ENCODE assay signal across 15 cellular contexts in the genomic region with DNA sequence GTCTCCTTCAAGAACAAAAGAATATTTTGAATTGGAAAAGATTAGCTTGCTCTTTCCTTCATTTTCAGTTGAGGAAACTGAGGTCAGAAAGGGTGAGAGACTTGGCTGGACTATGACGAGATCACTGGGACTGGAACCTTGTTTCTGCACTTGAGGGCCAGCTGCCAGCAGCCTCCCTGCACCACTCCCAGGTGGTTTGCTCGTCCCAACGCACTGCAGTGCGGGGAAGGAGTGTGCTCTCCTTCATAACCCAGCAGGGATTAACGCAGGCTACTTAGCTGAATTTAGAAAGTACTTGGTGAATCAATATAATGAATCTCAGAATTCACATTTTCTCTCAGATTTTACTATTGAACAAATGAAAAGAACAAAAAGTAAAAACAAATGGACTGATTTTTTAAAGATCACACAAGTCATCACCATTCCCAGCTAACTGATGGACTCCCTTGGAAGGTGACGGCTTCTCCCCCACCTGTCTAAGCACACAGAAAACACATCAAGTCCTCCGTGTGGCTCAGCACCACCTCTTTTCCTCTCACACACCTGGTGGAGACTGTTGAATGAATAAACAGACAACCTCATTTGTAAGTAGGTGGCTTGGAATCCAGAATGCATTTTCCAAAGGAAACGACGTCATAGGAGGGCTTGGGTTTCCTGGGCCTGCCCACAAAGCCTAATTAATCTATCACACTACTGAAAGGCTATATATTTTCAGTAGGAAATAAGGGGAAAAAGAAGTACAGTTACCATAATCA.
A peak's percentile ranks its signal among the peaks of the same experiment; 100 is the strongest.
DNase-seq lines count a peak whose midpoint lies in the region; ATAC-seq, FAIRE-seq and TF ChIP-seq lines count a peak whose summit lies in the region.
"Had no signal": no experiment of that assay in that cellular context is flagged by ENCODE, and none has a peak within 500 bp of the region (broad histone marks: within the 10 kb centered on the region; RNA-seq: fewer than 3 reads in every experiment).

No MANE protein-coding gene starts in this region.

- H3K4me3 ChIP-seq in A549 (no peak overlapping the region), HepG2 (replicated peaks in 1 of 3; ENCODE audit: insufficient read depth in 1 of 3, low read depth in 2 of 3, low read length in 3 of 3) (no peak overlapping the region), MG63 (no peak overlapping the region)
- H3K4me3 ChIP-seq: colonic mucosa, K562, ovary, suprapubic skin had no signal

- CTCF ChIA-PET in A549 (lab: Yijun Ruan, JAX) = interaction anchor here (0.6 to 0.7 kb wide), 2 partner anchors 89 to 229 kb away, joined by 3 to 5 read pairs; no protein-coding TSS in a partner anchor
- CTCF ChIA-PET in HepG2 (lab: Yijun Ruan, JAX; ENCODE audit: low intra/inter-chr PET ratio, low total read pairs) = no interaction called here

- no peak for DNase-seq in A549 (ENCODE audit: low read depth in 1 of 2, low spot score in 1 of 2)
- peak; percentile 75 for DNase-seq in NCI-H1436 treated with DMSO at 0.1 percent for 48 hours (lab: John Stamatoyannopoulos, UW)
- DNase-seq in NCI-H774 (lab: John Stamatoyannopoulos, UW) = peak; percentile 92
- DNase-seq in stimulated activated CD4-positive, alpha-beta T cell treated with anti-CD3 and anti-CD28 coated beads, Interleukin-4, amount 100 ng/mL, for 4 hours = no peak
- no peak for DNase-seq in SW480 (ENCODE audit: low spot score)
- DNase-seq in HepG2 (ENCODE audit: low spot score) = no peak
- no peak for DNase-seq in MG63
- DNase-seq: activated CD4-positive, alpha-beta T cell treated with anti-CD3 and anti-CD28 coated beads, Interleukin-2, amount 50 U/mL, for 48 hours; Caco-2; colonic mucosa; NCI-H446; ovary had no signal

- TF ChIP-seq POLR2A in A549 (IDR thresholded peaks at IDR 0.05; ENCODE audit: low read length) (no peak), HepG2 (IDR thresholded peaks at IDR 0.05; ENCODE audit: insufficient read depth in 1 of 2, low read depth in 2 of 2, low read length in 2 of 2) (no peak)

- H3K9ac ChIP-seq in HepG2 (ENCODE audit: insufficient read depth, low read depth, low read length) = no peak overlapping the region

- no peaks in the 10 kb centered on the region for H3K27me3 ChIP-seq in HepG2 (ENCODE audit: control insufficient read depth in 1 of 2, insufficient read depth in 2 of 2, low read length in 2 of 2)
- no peaks in the 10 kb centered on the region for H3K27me3 ChIP-seq in MG63
- H3K27me3 ChIP-seq: colonic mucosa, ovary, suprapubic skin had no signal

- no peak for ATAC-seq in A549
- ATAC-seq in HepG2 = no peak
- ATAC-seq: K562 had no signal

- TF ChIP-seq EP300 in A549 (IDR thresholded peaks at IDR 0.05) = no peak
- no peak for TF ChIP-seq EP300 in HepG2 (IDR thresholded peaks at IDR 0.05; ENCODE audit: low read depth in 2 of 2, low read length in 2 of 2)
- TF ChIP-seq EP300 in HepG2 (CRISPR knock-in tag; IDR thresholded peaks at IDR 0.05; ENCODE audit: borderline replicate concordance) = no peak

- FAIRE-seq in A549 (lab: Jason Lieb, UNC) (no peak), islet of Langerhans (lab: Jason Lieb, UNC) (peak; percentile 36), HepG2 (lab: Jason Lieb, UNC) (no peak)
- FAIRE-seq: K562 had no signal

- H4K20me1 ChIP-seq in HepG2 (ENCODE audit: insufficient read depth, low read length) = no peaks in the 10 kb centered on the region

- TF ChIP-seq CTCF in A549 (IDR thresholded peaks at IDR 0.05) (no peak), HepG2 (CRISPR knock-in tag; IDR thresholded peaks at IDR 0.05) (no peak)

- BruUV-seq in HepG2 (replicated peaks; lab: Mats Ljungman, UMichigan) = no TSS peak

- in situ Hi-C loops in HepG2 (cut with HindIII; ENCODE audit: extremely low pct_ligation_motif_present, low pct_unique_long_range_greater_than_20kb) = no loop called here

- H3K9me3 ChIP-seq in A549 = no peaks in the 10 kb centered on the region
- no peaks in the 10 kb centered on the region for H3K9me3 ChIP-seq in HepG2 (ENCODE audit: low read length)
- H3K9me3 ChIP-seq in MG63 = no peaks in the 10 kb centered on the region
- H3K9me3 ChIP-seq: Caco-2, colonic mucosa, ovary, suprapubic skin had no signal

- WGBS in A549 (ENCODE audit: missing lambda C conversion rate) = 84% methylated on average over 9 of the region's 9 CpGs
- WGBS in HepG2 (ENCODE audit: low lambda C conversion rate) = 86% methylated on average over 9 of the region's 9 CpGs

- H2AFZ ChIP-seq in HepG2 (ENCODE audit: low read length) = no peak overlapping the region

- H3K79me2 ChIP-seq in HepG2 (ENCODE audit: insufficient read depth, low read length) = no peaks in the 10 kb centered on the region

- peaks cover 75% of the 10 kb centered on the region for H3K4me1 ChIP-seq in A549
- H3K4me1 ChIP-seq in HepG2 (ENCODE audit: insufficient read depth, low read length) = peaks cover 73% of the 10 kb centered on the region
- H3K4me1 ChIP-seq: suprapubic skin had no signal

- H3K4me2 ChIP-seq in A549 (peak overlapping the region; percentile 37; the same call in 2 of the 3 replicates), HepG2 (ENCODE audit: low read depth, low read length) (no peak overlapping the region)

- TF ChIP-seq RAD21 in A549 (conservative IDR thresholded peaks at IDR 0.05 in 1 of 2, IDR thresholded peaks at IDR 0.05 in 1 of 2) = no peak
- no peak for TF ChIP-seq RAD21 in HepG2 (CRISPR knock-in tag; IDR thresholded peaks at IDR 0.05)

- H3K27ac ChIP-seq in A549 (peak overlapping the region; percentile 89 to 97), HepG2 (ENCODE audit: extremely low read length, insufficient read depth, low read length) (no peak overlapping the region)
- H3K27ac ChIP-seq: colonic mucosa, ovary, suprapubic skin had no signal

- intact Hi-C loops in HepG2 (cut with micrococcal nuclease; ENCODE audit: unreplicated experiment) = loop anchor here (5.0 kb wide), 1 partner anchor 37 kb away; no protein-coding TSS in a partner anchor

- H3K36me3 ChIP-seq in HepG2 (replicated peaks in 1 of 2; ENCODE audit: control insufficient read depth in 1 of 2, insufficient read depth in 2 of 2, low read length in 2 of 2) (no peaks in the 10 kb centered on the region), MG63 (no peaks in the 10 kb centered on the region)
- H3K36me3 ChIP-seq: colonic mucosa, ovary, suprapubic skin had no signal

- POLR2A ChIA-PET in A549 (lab: Yijun Ruan, JAX) = no interaction called here
- POLR2A ChIA-PET in HepG2 (lab: Yijun Ruan, JAX) = no interaction called here

TF ChIP-seq in A549, 52 proteins besides CTCF, POLR2A, EP300 and RAD21:
- no peak for TF ChIP-seq JUNB (IDR thresholded peaks at IDR 0.05)
- no peak for TF ChIP-seq FOSL2 (IDR thresholded peaks at IDR 0.05)
- no peak for TF ChIP-seq FOSL2 (CRISPR knock-in tag; IDR thresholded peaks at IDR 0.05)
- TF ChIP-seq JUN (IDR thresholded peaks at IDR 0.05) = no peak
- no peak for TF ChIP-seq HOXB5 (CRISPR knock-in tag; IDR thresholded peaks at IDR 0.05)
- TF ChIP-seq MAZ (IDR thresholded peaks at IDR 0.05; ENCODE audit: borderline replicate concordance, low read depth, low read length) = no peak
- no peak for TF ChIP-seq HOXA7 (CRISPR knock-in tag; IDR thresholded peaks at IDR 0.05)
- no peak for TF ChIP-seq ESRRA (IDR thresholded peaks at IDR 0.05; ENCODE audit: borderline replicate concordance, low read length)
- TF ChIP-seq TFCP2L1 (CRISPR knock-in tag; IDR thresholded peaks at IDR 0.05) = no peak
- no peak for TF ChIP-seq CBX2 (IDR thresholded peaks at IDR 0.05; ENCODE audit: borderline replicate concordance, low read depth)
- TF ChIP-seq ZSCAN20 (CRISPR knock-in tag; IDR thresholded peaks at IDR 0.05) = no peak
- TF ChIP-seq FOXS1 (CRISPR knock-in tag; IDR thresholded peaks at IDR 0.05) = no peak
- no peak for TF ChIP-seq HDAC2 (IDR thresholded peaks at IDR 0.05)
- TF ChIP-seq, protein P1, sequence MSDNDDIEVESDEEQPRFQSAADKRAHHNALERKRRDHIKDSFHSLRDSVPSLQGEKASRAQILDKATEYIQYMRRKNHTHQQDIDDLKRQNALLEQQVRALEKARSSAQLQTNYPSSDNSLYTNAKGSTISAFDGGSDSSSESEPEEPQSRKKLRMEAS (IDR thresholded peaks at IDR 0.05) = no peak
- no peak for TF ChIP-seq NPAS2 (CRISPR knock-in tag; IDR thresholded peaks at IDR 0.05; ENCODE audit: borderline replicate concordance)
- no peak for TF ChIP-seq HEYL (CRISPR knock-in tag; IDR thresholded peaks at IDR 0.05)
- TF ChIP-seq ZFP36 (IDR thresholded peaks at IDR 0.05; ENCODE audit: borderline replicate concordance, partially characterized antibody) = no peak

TF ChIP-seq in HepG2, 621 proteins besides CTCF, POLR2A, EP300 and RAD21 (continues in another document):
- TF ChIP-seq, protein P2, sequence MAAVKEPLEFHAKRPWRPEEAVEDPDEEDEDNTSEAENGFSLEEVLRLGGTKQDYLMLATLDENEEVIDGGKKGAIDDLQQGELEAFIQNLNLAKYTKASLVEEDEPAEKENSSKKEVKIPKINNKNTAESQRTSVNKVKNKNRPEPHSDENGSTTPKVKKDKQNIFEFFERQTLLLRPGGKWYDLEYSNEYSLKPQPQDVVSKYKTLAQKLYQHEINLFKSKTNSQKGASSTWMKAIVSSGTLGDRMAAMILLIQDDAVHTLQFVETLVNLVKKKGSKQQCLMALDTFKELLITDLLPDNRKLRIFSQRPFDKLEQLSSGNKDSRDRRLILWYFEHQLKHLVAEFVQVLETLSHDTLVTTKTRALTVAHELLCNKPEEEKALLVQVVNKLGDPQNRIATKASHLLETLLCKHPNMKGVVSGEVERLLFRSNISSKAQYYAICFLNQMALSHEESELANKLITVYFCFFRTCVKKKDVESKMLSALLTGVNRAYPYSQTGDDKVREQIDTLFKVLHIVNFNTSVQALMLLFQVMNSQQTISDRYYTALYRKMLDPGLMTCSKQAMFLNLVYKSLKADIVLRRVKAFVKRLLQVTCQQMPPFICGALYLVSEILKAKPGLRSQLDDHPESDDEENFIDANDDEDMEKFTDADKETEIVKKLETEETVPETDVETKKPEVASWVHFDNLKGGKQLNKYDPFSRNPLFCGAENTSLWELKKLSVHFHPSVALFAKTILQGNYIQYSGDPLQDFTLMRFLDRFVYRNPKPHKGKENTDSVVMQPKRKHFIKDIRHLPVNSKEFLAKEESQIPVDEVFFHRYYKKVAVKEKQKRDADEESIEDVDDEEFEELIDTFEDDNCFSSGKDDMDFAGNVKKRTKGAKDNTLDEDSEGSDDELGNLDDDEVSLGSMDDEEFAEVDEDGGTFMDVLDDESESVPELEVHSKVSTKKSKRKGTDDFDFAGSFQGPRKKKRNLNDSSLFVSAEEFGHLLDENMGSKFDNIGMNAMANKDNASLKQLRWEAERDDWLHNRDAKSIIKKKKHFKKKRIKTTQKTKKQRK (IDR thresholded peaks at IDR 0.05; ENCODE audit: low read length) = no peak
- TF ChIP-seq CHCHD3 (CRISPR knock-in tag; IDR thresholded peaks at IDR 0.05) (no peak), EEA1 (CRISPR knock-in tag; IDR thresholded peaks at IDR 0.05; ENCODE audit: borderline replicate concordance) (no peak), ZNF672 (CRISPR knock-in tag; IDR thresholded peaks at IDR 0.05) (no peak)

Comparison
In these comparisons a context has a peak if more than half of its experiments do, and no peak if none do; other contexts are left out.
1. DNase-seq: peak in NCI-H1436 treated with DMSO at 0.1 percent for 48 hours (single experiment) and NCI-H774 (single experiment); none in A549 (0 of 2), stimulated activated CD4-positive, alpha-beta T cell treated with anti-CD3 and anti-CD28 coated beads, Interleukin-4, amount 100 ng/mL, for 4 hours (0 of 2), SW480 (single experiment), HepG2 (single experiment) and MG63 (single experiment).